In genomic region chr5:37803487-37803886, GRCh38 we compare ENCODE assay signal across 11 cellular contexts. TPM values are rescaled to one million over a fixed set of nuclear protein-coding genes. Genes with fewer than 3 reads are reported as not detected.
"Had no signal": no experiment of that assay in that cellular context is flagged by ENCODE, and none has a peak within 500 bp of the region (broad histone marks: within the 10 kb centered on the region; RNA-seq: fewer than 3 reads in every experiment).

No MANE protein-coding gene starts in this region.

- H3K4me3 ChIP-seq: GM23248, HAP-1, K562 had no signal

- DNase-seq: GM23248, GOT3, H7, HFFc6, IMR-90, KG1 had no signal

- ATAC-seq: HCT116, K562 had no signal

RNA-seq across cellular contexts. Expression of gene GDNF, which starts 36.4 kb away (rescaled TPM):
- total RNA-seq: H4, HT-29, K562 had no signal
- polyA plus RNA-seq: K562 had no signal
